9 cellular contexts compared by ENCODE assay signal in genomic region chr4:153084939-153085630, GRCh38.
DNase-seq lines count a peak whose midpoint lies in the region; TF ChIP-seq lines count a peak whose summit lies in the region.
"Had no signal": no experiment of that assay in that cellular context is flagged by ENCODE, and none has a peak within 500 bp of the region (broad histone marks: within the 10 kb centered on the region; RNA-seq: fewer than 3 reads in every experiment).

No MANE protein-coding gene starts in this region.

- CTCF ChIA-PET in HEK293 (lab: Yijun Ruan, JAX), result interaction anchor here (0.6 to 5.3 kb wide), 21 partner anchors 10 to 676 kb away, joined by 3 to 101 read pairs (median 4); no protein-coding TSS in a partner anchor

- in situ Hi-C loops in T47D (cut with HindIII; ENCODE audit: low pct_unique_long_range_greater_than_20kb, low sequenced_read_pairs), result no loop called here

- POLR2A ChIA-PET in HEK293 (lab: Yijun Ruan, JAX), result no interaction called here

- H3K4me1 ChIP-seq in HEK293 (ENCODE audit: control insufficient read depth, insufficient read depth, low read length), result no peaks in the 10 kb centered on the region

- H3K4me3 ChIP-seq in GM12865 (ENCODE audit: low read depth, low read length), result no peak overlapping the region
- no peak overlapping the region for H3K4me3 ChIP-seq in HEK293 (ENCODE audit: low read depth, low read length)
- H3K4me3 ChIP-seq: skin epidermis had no signal

- H3K9me3 ChIP-seq in HEK293 (ENCODE audit: control insufficient read depth, insufficient read depth, low read depth, low read length), result no peaks in the 10 kb centered on the region

- no peak overlapping the region for H3K27ac ChIP-seq in HEK293 (ENCODE audit: extremely low read depth, low read depth, low read length)

- TF ChIP-seq CTCF in GM12865 (IDR thresholded peaks at IDR 0.05; ENCODE audit: insufficient read depth, low read depth, low read length, missing control alignments), result peak; percentile 97
- TF ChIP-seq CTCF in HEK293 (tag by site-specific recombination; IDR thresholded peaks at IDR 0.05), result peak; percentile 50; the same call in 1 of the 2 replicates

- DNase-seq in GM12865 (ENCODE audit: low read depth) (peak; percentile 77), NCI-H146 (lab: John Stamatoyannopoulos, UW) (peak; percentile 38), T47D (ENCODE audit: low read depth in 1 of 2, low spot score in 1 of 2) (peak; percentile 14 to 60), islet precursor cell (peak; percentile 90), 8988T (no peak)
- peak; percentile 63 to 87 (median 70) for DNase-seq in activated CD4-positive, CD25-positive, alpha-beta regulatory T cell (lab: John Stamatoyannopoulos, UW)
- DNase-seq in stimulated activated CD4-positive, alpha-beta T cell treated with anti-CD3 and anti-CD28 coated beads, Interleukin-1b, Interleukin-23, amount 100 ng/mL, for 24 hours (ENCODE audit: low read depth in 4 of 4, low spot score in 1 of 4), result peak; percentile 76 to 90 (median 81)

- H3K36me3 ChIP-seq in HEK293 (ENCODE audit: control insufficient read depth in 2 of 2, insufficient read depth in 1 of 2, low read length in 2 of 2), result no peaks in the 10 kb centered on the region

TF ChIP-seq in HEK293, 187 proteins besides CTCF, POLR2A, EP300 and RAD21:
- TF ChIP-seq PRDM1 (tag by site-specific recombination; IDR thresholded peaks at IDR 0.05) (peak; percentile 84), ZSCAN30 (tag by site-specific recombination; IDR thresholded peaks at IDR 0.05) (peak; percentile 28; the same call in 1 of the 2 replicates), GLI2 (tag by site-specific recombination; IDR thresholded peaks at IDR 0.05; ENCODE audit: borderline replicate concordance, low read depth) (no peak), ZNF146 (tag by site-specific recombination; IDR thresholded peaks at IDR 0.05) (no peak), ZNF2 (tag by site-specific recombination; IDR thresholded peaks at IDR 0.05) (0 out of 2 replicates have a peak, but pooled peaks have one; percentile 31), HOXC10 (CRISPR knock-in tag; IDR thresholded peaks at IDR 0.05) (no peak), ZBTB17 (tag by site-specific recombination; IDR thresholded peaks at IDR 0.05) (peak; percentile 52), ZNF654 (tag by site-specific recombination; IDR thresholded peaks at IDR 0.05; ENCODE audit: low read depth) (peak; percentile 28; the same call in 1 of the 2 replicates)
TF ChIP-seq in HEK293: peak in this region for 5.
